In genomic region chr9:121133104-121133816, GRCh38 we compare ENCODE assay signal across 8 cellular contexts. TPM values are rescaled to one million over a fixed set of nuclear protein-coding genes. Genes with fewer than 3 reads are reported as not detected.
A peak's percentile ranks its signal among the peaks of the same experiment; 100 is the strongest.
DNase-seq lines count a peak whose midpoint lies in the region; ATAC-seq and TF ChIP-seq lines count a peak whose summit lies in the region.

No MANE protein-coding gene starts in this region.

- no peak overlapping the region for H3K27ac ChIP-seq in hepatocyte
- H3K27ac ChIP-seq in trophoblast cell (ENCODE audit: low read depth, low read length), result no peak overlapping the region
- no peak overlapping the region for H3K27ac ChIP-seq in testis

- H3K27ac Mint-ChIP-seq in endothelial cell (ENCODE audit: unreplicated experiment), result no peak overlapping the region

- no peak overlapping the region for H2BK12ac ChIP-seq in trophoblast cell (ENCODE audit: low read length)

- no peak overlapping the region for H3K4ac ChIP-seq in trophoblast cell (ENCODE audit: low read depth, low read length)

- H2BK120ac ChIP-seq in trophoblast cell (ENCODE audit: insufficient read depth, low read length, poor library complexity), result no peak overlapping the region

- no peaks in the 10 kb centered on the region for H3K4me1 ChIP-seq in hepatocyte (ENCODE audit: insufficient read depth)
- H3K4me1 ChIP-seq in trophoblast cell (ENCODE audit: control insufficient read depth in 1 of 2, insufficient read depth in 2 of 2, low read length in 2 of 2), result no peaks in the 10 kb centered on the region
- H3K4me1 ChIP-seq in testis, result no peaks in the 10 kb centered on the region

- H3K79me2 ChIP-seq in hepatocyte (no peaks in the 10 kb centered on the region), trophoblast cell (ENCODE audit: control insufficient read depth, insufficient read depth, low read length, poor library complexity) (no peaks in the 10 kb centered on the region)

- H3K4me2 ChIP-seq in hepatocyte (peak overlapping the region; percentile 29), trophoblast cell (ENCODE audit: low read length) (no peak overlapping the region)

- H3K27me3 ChIP-seq in hepatocyte (no peaks in the 10 kb centered on the region), trophoblast cell (ENCODE audit: insufficient read depth, low read length) (no peaks in the 10 kb centered on the region), testis (no peaks in the 10 kb centered on the region)

- no peak overlapping the region for H3K18ac ChIP-seq in trophoblast cell (ENCODE audit: low read length)

- no peak overlapping the region for H3K14ac ChIP-seq in trophoblast cell (ENCODE audit: low read length)

- no peaks in the 10 kb centered on the region for H4K20me1 ChIP-seq in hepatocyte (ENCODE audit: insufficient read depth, poor library complexity, severe bottlenecking)

- H3K36me3 Mint-ChIP-seq in endothelial cell (ENCODE audit: low read depth, unreplicated experiment), result peaks cover 17% of the 10 kb centered on the region

- peaks cover 7% of the 10 kb centered on the region for H3K4me1 Mint-ChIP-seq in endothelial cell (ENCODE audit: unreplicated experiment)

- H3K4me3 Mint-ChIP-seq in endothelial cell (ENCODE audit: unreplicated experiment), result no peak overlapping the region

- DNase-seq in NCI-H2029 (lab: John Stamatoyannopoulos, UW), result peak; percentile 54
- DNase-seq in activated CD8-positive, alpha-beta memory T cell treated with anti-CD3 and anti-CD28 coated beads for 24 hours, result peak; percentile 76
- DNase-seq in hepatocyte (ENCODE audit: low spot score), result peak; percentile 55
- peak; percentile 38 to 47 for DNase-seq in stimulated activated CD8-positive, alpha-beta memory T cell treated with anti-CD3 and anti-CD28 coated beads, Interleukin-2, amount 100 ng/mL, for 1 hour (ENCODE audit: low read depth in 2 of 2)
- DNase-seq in endothelial cell (ENCODE audit: low spot score), result no peak
- no peak for DNase-seq in trophoblast cell
- DNase-seq in testis, result no peak

- no peaks in the 10 kb centered on the region for H3K9me3 Mint-ChIP-seq in endothelial cell (ENCODE audit: unreplicated experiment)

- H4K91ac ChIP-seq in trophoblast cell (ENCODE audit: low read depth, low read length), result no peak overlapping the region

- no peak for TF ChIP-seq CTCF in hepatocyte (IDR thresholded peaks at IDR 0.05; ENCODE audit: poor library complexity)
- no peak for TF ChIP-seq CTCF in endothelial cell (IDR thresholded peaks at IDR 0.05; ENCODE audit: unreplicated experiment)
- no peak for TF ChIP-seq CTCF in testis (IDR thresholded peaks at IDR 0.05)

- H4K8ac ChIP-seq in trophoblast cell (ENCODE audit: low read depth, low read length), result no peak overlapping the region

- H2AFZ ChIP-seq in hepatocyte, result no peak overlapping the region
- H2AFZ ChIP-seq in trophoblast cell (ENCODE audit: insufficient read depth, low read length, poor library complexity), result no peak overlapping the region

- no peaks in the 10 kb centered on the region for H3K9me2 ChIP-seq in hepatocyte (replicated peaks; ENCODE audit: insufficient read depth)

- H3K23ac ChIP-seq in trophoblast cell (ENCODE audit: low read length), result no peak overlapping the region

- H3K4me3 ChIP-seq in hepatocyte (no peak overlapping the region), trophoblast cell (ENCODE audit: low read depth, low read length) (no peak overlapping the region), testis (no peak overlapping the region)

- TF ChIP-seq POLR2A in testis (IDR thresholded peaks at IDR 0.05), result no peak

- H3K9me3 ChIP-seq in hepatocyte (ENCODE audit: low read depth) (no peaks in the 10 kb centered on the region), trophoblast cell (ENCODE audit: insufficient read depth, low read depth, low read length) (no peaks in the 10 kb centered on the region), testis (no peaks in the 10 kb centered on the region)

- H3K9ac ChIP-seq in trophoblast cell (ENCODE audit: low read length), result no peak overlapping the region

- H3K27me3 Mint-ChIP-seq in endothelial cell (ENCODE audit: unreplicated experiment), result no peaks in the 10 kb centered on the region

- H2BK5ac ChIP-seq in trophoblast cell (ENCODE audit: low read depth, low read length, poor library complexity), result no peak overlapping the region

- no peak overlapping the region for H2AK5ac ChIP-seq in trophoblast cell (ENCODE audit: low read length)

- H3K36me3 ChIP-seq in hepatocyte (replicated peaks; ENCODE audit: insufficient read depth, low read depth), result no peaks in the 10 kb centered on the region
- H3K36me3 ChIP-seq in trophoblast cell (ENCODE audit: control insufficient read depth in 1 of 2, insufficient read depth in 2 of 2, low read length in 2 of 2), result no peaks in the 10 kb centered on the region
- no peaks in the 10 kb centered on the region for H3K36me3 ChIP-seq in testis (ENCODE audit: low read depth, missing control alignments)

- H4K12ac ChIP-seq in trophoblast cell (ENCODE audit: low read depth, low read length), result no peak overlapping the region

- no peak for ATAC-seq in HG03108 (IDR thresholded peaks at IDR 0.05; ENCODE audit: unreplicated experiment)

- 80% methylated on average over 19 of the region's 19 CpGs for WGBS in hepatocyte (ENCODE audit: low lambda C conversion rate, missing lambda C conversion rate)
- WGBS in trophoblast cell (ENCODE audit: extremely low coverage, insufficient coverage, insufficient read length), result no CpG with 5 or more reads among the region's 19 CpGs
- 90 to 92% methylated on average over 19 of the region's 19 CpGs for WGBS in testis, 2 donors

- H3K79me1 ChIP-seq in trophoblast cell (ENCODE audit: low read length), result no peaks in the 10 kb centered on the region

- intact Hi-C loops in testis (cut with DNase I; ENCODE audit: low total_unique reads), result no loop called here

RNA-seq across cellular contexts. Expression of gene CNTRL, which starts 58.5 kb away (rescaled TPM):
- total RNA-seq in hepatocyte (7.9 and 10.8 TPM in 2 replicates), endothelial cell (ENCODE audit: unreplicated experiment) (23.6 TPM), testis (10 to 100 TPM; 57.7 to 94.7 TPM)
- polyA plus RNA-seq in hepatocyte (3.4 and 4.3 TPM in 2 replicates), testis (ENCODE audit: insufficient read depth, low read depth, low replicate concordance) (42.4 TPM)
- polyA plus RNA-seq in trophoblast cell (2013), result 5.5 and 6.8 TPM in 2 replicates

Comparison
In these comparisons a context has a peak if more than half of its experiments do, and no peak if none do; other contexts are left out.
1. DNase-seq: peak in NCI-H2029 (single experiment), activated CD8-positive, alpha-beta memory T cell treated with anti-CD3 and anti-CD28 coated beads for 24 hours (single experiment), hepatocyte (single experiment) and stimulated activated CD8-positive, alpha-beta memory T cell treated with anti-CD3 and anti-CD28 coated beads, Interleukin-2, amount 100 ng/mL, for 1 hour (2 of 2); none in endothelial cell (single experiment), trophoblast cell (0 of 2) and testis (single experiment).